In the genomic region with DNA sequence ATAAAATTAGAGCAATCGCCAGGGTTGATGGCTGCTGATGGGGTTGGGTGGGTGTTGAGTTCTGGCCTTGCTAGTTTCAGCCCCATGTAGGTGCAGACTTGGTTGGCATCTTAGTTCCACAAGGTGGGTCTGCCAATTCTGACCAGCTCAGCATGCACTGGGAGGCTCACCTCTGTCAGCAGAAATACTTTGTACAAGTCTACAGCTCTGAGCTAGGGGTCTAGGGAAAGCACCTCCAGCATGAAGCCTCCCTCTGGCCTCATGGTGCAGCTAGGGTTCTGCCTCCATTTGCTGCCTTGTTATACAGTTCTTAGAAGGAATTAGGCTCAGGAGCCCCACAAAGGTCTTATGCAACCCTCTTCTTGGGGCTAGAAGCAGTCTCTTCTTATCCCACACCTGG, we compare ENCODE assay signal across 26 cellular contexts.
"Had no signal": no experiment of that assay in that cellular context is flagged by ENCODE, and none has a peak within 500 bp of the region (broad histone marks: within the 10 kb centered on the region; RNA-seq: fewer than 3 reads in every experiment).

No MANE protein-coding gene starts in this region.

- H3K4me1 Mint-ChIP-seq: immature natural killer cell; mesothelial cell of epicardium; nephron; neural crest cell; stimulated activated memory B cell treated with anti-CD40 and anti-IgM and Interleukin-4, amounts not matched to agents 10 μg/mL and 1 μg/mL and 100 μg/mL, for 72 hours; stimulated activated naive CD8-positive, alpha-beta T cell treated with anti-CD3 and anti-CD28 coated beads, Interleukin-15, amount 100 ng/mL, for 72 hours had no signal

- DNase-seq: hypothalamus; immature natural killer cell; kidney; left colon; left ventricle myocardium inferior; mesendoderm; naive B cell; nucleus accumbens; psoas muscle; right lobe of liver; stimulated activated CD4-positive, alpha-beta T cell treated with anti-CD3 and anti-CD28 coated beads, Interleukin-12 subunit alpha, Interleukin-12 subunit beta, amount 100 ng/mL, for 4 hours; stimulated activated CD4-positive, alpha-beta T cell treated with anti-CD3 and anti-CD28 coated beads, Interleukin-15, amount 100 ng/mL, for 24 hours; stimulated activated CD4-positive, alpha-beta T cell treated with anti-CD3 and anti-CD28 coated beads, Interleukin-2, amount 100 ng/mL, for 24 hours; stimulated activated CD4-positive, alpha-beta T cell treated with anti-CD3 and anti-CD28 coated beads, Interleukin-4, amount 100 ng/mL, for 24 hours; stimulated activated naive CD4-positive, alpha-beta T cell treated with Interleukin-2 at 50 U/mL for 16 hours; stimulated activated naive CD8-positive, alpha-beta T cell treated with anti-CD3 and anti-CD28 coated beads, Interleukin-15, amount 100 ng/mL, for 72 hours; trophoblast cell; upper lobe of right lung had no signal

- H3K9me3 Mint-ChIP-seq: immature natural killer cell had no signal

- ATAC-seq: left colon; psoas muscle; right lobe of liver; stimulated activated memory B cell treated with anti-CD40 and anti-IgM and Interleukin-4, amounts not matched to agents 10 μg/mL and 1 μg/mL and 100 μg/mL, for 72 hours; stimulated activated naive CD8-positive, alpha-beta T cell treated with anti-CD3 and anti-CD28 coated beads, Interleukin-15, amount 100 ng/mL, for 72 hours; upper lobe of right lung had no signal

- H3K4me3 Mint-ChIP-seq: immature natural killer cell; mesothelial cell of epicardium; naive B cell; nephron; neural crest cell; stimulated activated memory B cell treated with anti-CD40 and anti-IgM and Interleukin-4, amounts not matched to agents 10 μg/mL and 1 μg/mL and 100 μg/mL, for 72 hours; stimulated activated naive CD8-positive, alpha-beta T cell treated with anti-CD3 and anti-CD28 coated beads, Interleukin-15, amount 100 ng/mL, for 72 hours had no signal

- H3K36me3 Mint-ChIP-seq: immature natural killer cell; mesothelial cell of epicardium; stimulated activated memory B cell treated with anti-CD40 and anti-IgM and Interleukin-4, amounts not matched to agents 10 μg/mL and 1 μg/mL and 100 μg/mL, for 72 hours had no signal

- H3K27ac Mint-ChIP-seq: immature natural killer cell; mesothelial cell of epicardium; naive B cell; nephron; stimulated activated memory B cell treated with anti-CD40 and anti-IgM and Interleukin-4, amounts not matched to agents 10 μg/mL and 1 μg/mL and 100 μg/mL, for 72 hours; stimulated activated naive CD8-positive, alpha-beta T cell treated with anti-CD3 and anti-CD28 coated beads, Interleukin-15, amount 100 ng/mL, for 72 hours had no signal

- H3K27ac ChIP-seq: left ventricle myocardium inferior, parathyroid adenoma, psoas muscle, right lobe of liver, skin epidermis, thoracic aorta, tibial artery, upper lobe of right lung had no signal
